8 cellular contexts compared by ENCODE assay signal in genomic region chr15:38254065-38254883, GRCh38. TPM values are rescaled to one million over a fixed set of nuclear protein-coding genes. Genes with fewer than 3 reads are reported as not detected.
A peak's percentile ranks its signal among the peaks of the same experiment; 100 is the strongest.
DNase-seq lines count a peak whose midpoint lies in the region; ATAC-seq and TF ChIP-seq lines count a peak whose summit lies in the region.

No MANE protein-coding gene starts in this region.

- H4K20me1 ChIP-seq in OCI-LY3 (ENCODE audit: insufficient read depth, low read length), result peaks cover 35% of the 10 kb centered on the region; the same call in 1 of the 2 replicates

- H2AFZ ChIP-seq in OCI-LY3 (ENCODE audit: low read depth, low read length), result no peak overlapping the region

- CTCF ChIA-PET in CD8-positive, alpha-beta memory T cell (lab: Charles Lee), result interaction anchor here (0.9 kb wide), 1 partner anchor 13 kb away, joined by 3 read pairs; no protein-coding TSS in a partner anchor

- H3K27me3 Mint-ChIP-seq in CD8-positive, alpha-beta memory T cell, result peaks cover 2 to 4% of the 10 kb centered on the region in 2 donors

- H3K27ac Mint-ChIP-seq in CD8-positive, alpha-beta memory T cell, result peak overlapping the region in 6 of 8 donors; percentile 24 to 87 (median 48)

- H3K36me3 Mint-ChIP-seq in CD8-positive, alpha-beta memory T cell, result peaks cover 0 to 9% (median 0%) of the 10 kb centered on the region in 3 donors

- no peaks in the 10 kb centered on the region for H3K9me3 ChIP-seq in CD8-positive, alpha-beta memory T cell (ENCODE audit: low read length)
- H3K9me3 ChIP-seq in OCI-LY3 (ENCODE audit: insufficient read depth, low read length) (no peaks in the 10 kb centered on the region), right cardiac atrium (ENCODE audit: control insufficient read depth, low read length) (no peaks in the 10 kb centered on the region)

- H3K27ac ChIP-seq in CD8-positive, alpha-beta memory T cell (ENCODE audit: low read depth, low read length), result peak overlapping the region; percentile 22
- H3K27ac ChIP-seq in OCI-LY3 (ENCODE audit: low read length) (peak overlapping the region; percentile 75), angular gyrus (ENCODE audit: low read depth, low read length) (peak overlapping the region; percentile 41), right cardiac atrium (ENCODE audit: low read length) (peak overlapping the region; percentile 75)

- no peaks in the 10 kb centered on the region for H3K27me3 ChIP-seq in CD8-positive, alpha-beta memory T cell (ENCODE audit: insufficient read depth, low read length, poor library complexity, severe bottlenecking)
- H3K27me3 ChIP-seq in OCI-LY3 (ENCODE audit: low read depth, low read length) (peaks cover 14% of the 10 kb centered on the region), right cardiac atrium (ENCODE audit: control insufficient read depth, insufficient read depth) (no peaks in the 10 kb centered on the region)

- no peak for TF ChIP-seq CTCF in OCI-LY3 (IDR thresholded peaks at IDR 0.05; ENCODE audit: low read depth, low read length)

- intact Hi-C loops in right cardiac atrium (cut with DNase I), result loop anchor here in 3 of 4 donors (5.0 to 10.0 kb wide), 5 partner anchors 91 to 259 kb away; no protein-coding TSS in a partner anchor

- H3K36me3 ChIP-seq in CD8-positive, alpha-beta memory T cell (ENCODE audit: insufficient read depth, low read length), result no peaks in the 10 kb centered on the region
- H3K36me3 ChIP-seq in OCI-LY3 (replicated peaks; ENCODE audit: low read depth, low read length), result no peaks in the 10 kb centered on the region

- WGBS in right cardiac atrium, result under 1% methylated on average over 14 of the region's 14 CpGs

- H3K9ac ChIP-seq in OCI-LY3 (ENCODE audit: low read length), result peak overlapping the region; percentile 94

- peak overlapping the region; percentile 83 to 93 (median 90) for H3K4me3 Mint-ChIP-seq in CD8-positive, alpha-beta memory T cell

- peak overlapping the region; percentile 56 for H3K4me3 ChIP-seq in CD8-positive, alpha-beta memory T cell (ENCODE audit: low read length)
- H3K4me3 ChIP-seq in OCI-LY3 (ENCODE audit: low read length) (peak overlapping the region; percentile 97), right cardiac atrium (ENCODE audit: low read length) (peak overlapping the region; percentile 86)

- POLR2A ChIA-PET in CD8-positive, alpha-beta memory T cell (lab: Charles Lee), result no interaction called here

- peak overlapping the region; percentile 79 for H3K4me2 ChIP-seq in OCI-LY3 (ENCODE audit: low read length)

- peaks cover 0 to 1% (median 0%) of the 10 kb centered on the region in 5 donors for H3K9me3 Mint-ChIP-seq in CD8-positive, alpha-beta memory T cell

- peaks cover 30 to 40% (median 35%) of the 10 kb centered on the region in 3 donors for H3K4me1 Mint-ChIP-seq in CD8-positive, alpha-beta memory T cell

- H3K4me1 ChIP-seq in CD8-positive, alpha-beta memory T cell (ENCODE audit: insufficient read depth, low read length), result peaks cover 28% of the 10 kb centered on the region
- H3K4me1 ChIP-seq in OCI-LY3 (ENCODE audit: low read length), result peaks cover 21% of the 10 kb centered on the region; the same call in 1 of the 2 replicates
- no peaks in the 10 kb centered on the region for H3K4me1 ChIP-seq in right cardiac atrium (ENCODE audit: control insufficient read depth, insufficient read depth, low read length)

- H3K79me2 ChIP-seq in OCI-LY3 (ENCODE audit: low read length), result peaks cover 70% of the 10 kb centered on the region

- ATAC-seq in GM19328 (IDR thresholded peaks at IDR 0.05; ENCODE audit: unreplicated experiment) (peak; percentile 49), HG03571 (IDR thresholded peaks at IDR 0.05; ENCODE audit: unreplicated experiment) (peak; percentile 41), right cardiac atrium (no peak)

- DNase-seq in CD8-positive, alpha-beta memory T cell, result peak; percentile 4 to 58 (median 31)
- peak in 1 of 3 donors; percentile 56 for DNase-seq in right cardiac atrium
- peak; percentile 72 for DNase-seq in putamen (ENCODE audit: low spot score)
- no peak for DNase-seq in iPS-NIHi11 (ENCODE audit: low spot score)

RNA-seq across cellular contexts. Expression of gene SPRED1, which starts 1.6 kb away (rescaled TPM):
- total RNA-seq in CD8-positive, alpha-beta memory T cell, result 1 to 10 TPM; 1.2 to 1.4 TPM
- polyA plus RNA-seq in CD8-positive, alpha-beta memory T cell, result 0.35 TPM
- total RNA-seq in right cardiac atrium, result 10 to 100 TPM in 3 of 4 donors, 1 to 10 TPM in 1; 9.4 to 14.5 (median 11.7) TPM
- polyA plus RNA-seq in right cardiac atrium, result 4.1 TPM

Comparison
In these comparisons a context has a peak if more than half of its experiments do, and no peak if none do; other contexts are left out.
1. H3K27ac ChIP-seq: peak in every context shown above with its lines; median percentile 75 in OCI-LY3; 75 in right cardiac atrium; 41 in angular gyrus; 22 in CD8-positive, alpha-beta memory T cell.
2. ATAC-seq: peak in GM19328 (single experiment) and HG03571 (single experiment); none in right cardiac atrium (0 of 2).
3. RNA of gene SPRED1, which starts 1.6 kb away (total RNA-seq): 9.4 to 14.5 TPM in right cardiac atrium; 1.2 to 1.4 TPM in CD8-positive, alpha-beta memory T cell; every median in the first group is over 4 times any median in the second.
4. Peak in every context shown above with its lines, with median percentiles within 50 percentile points of each other: H3K4me3 ChIP-seq.